ENCODE assay signal across 7 cellular contexts in genomic region chr11:126354631-126355323, GRCh38. TPM values are rescaled to one million over a fixed set of nuclear protein-coding genes. Genes with fewer than 3 reads are reported as not detected.
A peak's percentile ranks its signal among the peaks of the same experiment; 100 is the strongest.
DNase-seq lines count a peak whose midpoint lies in the region; ATAC-seq and TF ChIP-seq lines count a peak whose summit lies in the region.

No MANE protein-coding gene starts in this region.

- H3K4me1 ChIP-seq in SJSA1 (replicated peaks): peaks cover 38% of the 10 kb centered on the region

- peak; percentile 39 for ATAC-seq in GM18907 (IDR thresholded peaks at IDR 0.05; ENCODE audit: unreplicated experiment)
- peak; percentile 34 for ATAC-seq in HG02763 (IDR thresholded peaks at IDR 0.05; ENCODE audit: unreplicated experiment)

- peak overlapping the region; percentile 81 for H3K27ac ChIP-seq in SJSA1

- H3K9me3 ChIP-seq in SJSA1 (replicated peaks): no peaks in the 10 kb centered on the region

- H3K4me3 ChIP-seq in SJSA1 (peak overlapping the region; percentile 57), epithelial cell of proximal tubule (ENCODE audit: low read depth, low read length) (peak overlapping the region; percentile 66)

- TF ChIP-seq CTCF in epithelial cell of proximal tubule (conservative IDR thresholded peaks at IDR 0.05; ENCODE audit: low read depth, low read length): no peak

- DNase-seq in SJSA1 (ENCODE audit: low read depth in 1 of 2, low spot score in 2 of 2) (no peak), epithelial cell of proximal tubule (ENCODE audit: low read depth) (no peak), posterior vena cava (ENCODE audit: low spot score) (peak; percentile 51), hepatic stellate cell (ENCODE audit: low spot score) (no peak), midbrain (lab: John Stamatoyannopoulos, UW) (no peak)

- intact Hi-C loops in posterior vena cava (cut with DNase I): loop anchor here in 1 of 2 donors (5.0 kb wide), 1 partner anchor 73 kb away; no protein-coding TSS in a partner anchor

- no peaks in the 10 kb centered on the region; the same call in 1 of the 2 replicates for H3K36me3 ChIP-seq in SJSA1

- H3K27me3 ChIP-seq in SJSA1 (replicated peaks): no peaks in the 10 kb centered on the region

RNA-seq across cellular contexts. Expression of gene ST3GAL4, which starts 0.7 kb away (rescaled TPM):
- total RNA-seq in SJSA1 (2014; rRNA removed; shearing (Covaris generic)): 22.3 and 32.8 TPM in 2 replicates
- 15.9 and 24.2 TPM in 2 replicates for total RNA-seq in epithelial cell of proximal tubule
- 10 to 100 TPM; 36.8 to 44.6 TPM for total RNA-seq in posterior vena cava

RNA-seq across cellular contexts. Expression of gene DCPS, which starts 50.9 kb away (rescaled TPM):
- 8.1 and 13.5 TPM in 2 replicates for total RNA-seq in SJSA1 (2014; rRNA removed; shearing (Covaris generic))
- total RNA-seq in epithelial cell of proximal tubule (17.2 and 24.1 TPM in 2 replicates), posterior vena cava (10 to 100 TPM; 11.3 to 14.3 TPM)
